ENCODE assay signal across 8 cellular contexts in the genomic region with DNA sequence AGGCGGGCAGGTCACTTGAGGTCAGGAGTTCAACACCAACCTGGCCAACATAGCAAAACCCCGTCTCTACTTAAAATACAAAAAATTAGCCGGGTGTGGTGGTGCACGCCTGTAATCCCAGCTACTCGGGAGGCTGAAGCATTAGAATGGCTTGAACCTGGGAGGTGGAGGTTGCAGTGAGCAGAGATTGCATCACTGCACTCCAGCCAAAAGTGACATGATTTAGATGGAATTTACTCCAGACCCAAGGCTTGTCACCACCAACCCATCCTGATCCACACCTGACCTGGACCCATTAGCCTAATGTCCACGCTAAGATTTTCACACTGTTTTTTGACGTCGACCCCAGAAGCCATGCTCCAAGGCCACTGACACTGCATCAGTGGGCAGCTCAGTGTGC.
DNase-seq lines count a peak whose midpoint lies in the region; ATAC-seq and TF ChIP-seq lines count a peak whose summit lies in the region.
"Not testable (repeated sequence)": the region's sequence is repeated elsewhere in the genome, so short reads cannot be mapped to it uniquely, and the experiment has no call there.

No MANE protein-coding gene starts in this region.

- 81 to 91% (median 91%) methylated on average over 8 of the region's 8 CpGs for WGBS in adrenal gland, 4 donors
- WGBS in heart left ventricle, 4 donors = 91 to 96% (median 94%) methylated on average over 8 of the region's 8 CpGs
- 89 to 92% (median 91%) methylated on average over 8 of the region's 8 CpGs for WGBS in ovary, 3 donors
- 91 to 98% (median 95%) methylated on average over 8 of the region's 8 CpGs for WGBS in stomach, 5 donors

- TF ChIP-seq POLR2A in adrenal gland (IDR thresholded peaks at IDR 0.05); heart left ventricle (IDR thresholded peaks at IDR 0.05); ovary (IDR thresholded peaks at IDR 0.05); stomach (IDR thresholded peaks at IDR 0.05): not testable (repeated sequence)

- H3K27ac ChIP-seq in adrenal gland (peak overlapping the region in 3 of 5 donors; percentile 15 to 95 (median 81)), cingulate gyrus (ENCODE audit: low read depth, low read length) (peak overlapping the region; percentile 94), heart left ventricle (peak overlapping the region in 10 of 12 donors; percentile 52 to 90 (median 73)), ovary (peak overlapping the region; percentile 98), stomach (peak overlapping the region in 4 of 5 donors; percentile 57 to 93 (median 90))

- H3K4me1 ChIP-seq in adrenal gland (replicated peaks in 1 of 2) (peaks cover 35 to 92% of the 10 kb centered on the region in 2 donors), heart left ventricle (peaks cover 28 to 100% (median 93%) of the 10 kb centered on the region in 12 donors), ovary (ENCODE audit: insufficient read depth) (peaks cover 65% of the 10 kb centered on the region), stomach (peaks cover 81 to 100% (median 92%) of the 10 kb centered on the region in 4 donors)

- not testable (repeated sequence) for H3K36me3 ChIP-seq in adrenal gland (replicated peaks in 1 of 2); heart left ventricle; ovary; stomach

- not testable (repeated sequence) for H3K4me3 ChIP-seq in adrenal gland, heart left ventricle, ovary, stomach

- H3K36me3 Mint-ChIP-seq in CD14-positive monocyte = peaks cover 45 to 47% of the 10 kb centered on the region in 2 donors
- peaks cover 18% of the 10 kb centered on the region for H3K36me3 Mint-ChIP-seq in mesothelial cell of epicardium
- peaks cover 27% of the 10 kb centered on the region for H3K36me3 Mint-ChIP-seq in type B pancreatic cell

- H3K4me3 Mint-ChIP-seq in CD14-positive monocyte, mesothelial cell of epicardium, type B pancreatic cell: not testable (repeated sequence)

- not testable (repeated sequence) for TF ChIP-seq EP300 in ovary (IDR thresholded peaks at IDR 0.05); stomach (IDR thresholded peaks at IDR 0.05)

- ATAC-seq in heart left ventricle = not testable (repeated sequence)

- not testable (repeated sequence) for H3K9me3 ChIP-seq in adrenal gland (replicated peaks in 1 of 3); heart left ventricle; ovary; stomach

- intact Hi-C loops in CD14-positive monocyte (cut with micrococcal nuclease) (loop anchor here in 1 of 2 donors (10.0 kb wide), 1 partner anchor 145 kb away; no protein-coding TSS in a partner anchor), adrenal gland (cut with DNase I) (loop anchor here in 1 of 2 donors (10.0 kb wide), 1 partner anchor 65 kb away; no protein-coding TSS in a partner anchor), heart left ventricle (cut with DNase I) (loop anchor here in 4 of 10 donors (5.0 to 10.0 kb wide), 4 partner anchors 42 to 98 kb away; no protein-coding TSS in a partner anchor), ovary (cut with DNase I) (loop anchor here in 3 of 4 donors (10.0 kb wide), 4 partner anchors 65 to 525 kb away; no protein-coding TSS in a partner anchor)
- intact Hi-C loops in stomach (cut with DNase I; ENCODE audit: low total_unique reads) = not testable (repeated sequence)

- not testable (repeated sequence) for DNase-seq in CD14-positive monocyte (ENCODE audit: low spot score); adrenal gland; heart left ventricle; mesothelial cell of epicardium (ENCODE audit: low spot score in 2 of 2, unreplicated experiment in 2 of 2); stomach; type B pancreatic cell (ENCODE audit: extremely low spot score, unreplicated experiment)
- DNase-seq in ovary = peak in 2 of 5 donors; percentile 15 to 25

- peaks cover 65% of the 10 kb centered on the region for H3K4me1 Mint-ChIP-seq in CD14-positive monocyte
- peaks cover 86% of the 10 kb centered on the region for H3K4me1 Mint-ChIP-seq in mesothelial cell of epicardium
- H3K4me1 Mint-ChIP-seq in type B pancreatic cell (ENCODE audit: unreplicated experiment) = peaks cover 88% of the 10 kb centered on the region

- not testable (repeated sequence) for H3K27me3 Mint-ChIP-seq in CD14-positive monocyte (ENCODE audit: low read depth in 3 of 3); mesothelial cell of epicardium (ENCODE audit: low read depth); type B pancreatic cell

- H3K27me3 ChIP-seq in adrenal gland, heart left ventricle, ovary, stomach: not testable (repeated sequence)

- not testable (repeated sequence) for TF ChIP-seq CTCF in CD14-positive monocyte (IDR thresholded peaks at IDR 0.05); adrenal gland (IDR thresholded peaks at IDR 0.05); heart left ventricle (IDR thresholded peaks at IDR 0.05); mesothelial cell of epicardium (IDR thresholded peaks at IDR 0.05; ENCODE audit: unreplicated experiment); ovary (IDR thresholded peaks at IDR 0.05); stomach (IDR thresholded peaks at IDR 0.05); type B pancreatic cell (conservative IDR thresholded peaks at IDR 0.05)

- H3K9me3 Mint-ChIP-seq in CD14-positive monocyte, mesothelial cell of epicardium, type B pancreatic cell: not testable (repeated sequence)

- H3K27ac Mint-ChIP-seq in CD14-positive monocyte (peak overlapping the region in 5 of 7 donors; percentile 15 to 60 (median 43)), mesothelial cell of epicardium (peak overlapping the region; percentile 94), type B pancreatic cell (peak overlapping the region; percentile 97)

Comparison
In these comparisons a context has a peak if more than half of its experiments do, and no peak if none do; other contexts are left out.
1. H3K27ac Mint-ChIP-seq: peak in every context shown above with its lines; median percentile 97 in type B pancreatic cell; 94 in mesothelial cell of epicardium; 43 in CD14-positive monocyte.